14 cellular contexts compared by ENCODE assay signal in genomic region chr3:186991470-186991869, GRCh38.
A peak's percentile ranks its signal among the peaks of the same experiment; 100 is the strongest.
DNase-seq lines count a peak whose midpoint lies in the region; ATAC-seq and TF ChIP-seq lines count a peak whose summit lies in the region.
"Had no signal": no experiment of that assay in that cellular context is flagged by ENCODE, and none has a peak within 500 bp of the region (broad histone marks: within the 10 kb centered on the region; RNA-seq: fewer than 3 reads in every experiment).

No MANE protein-coding gene starts in this region.

- H3K4me3 Mint-ChIP-seq in activated T-helper 17 cell treated with anti-CD3 and anti-CD28 coated beads, Interleukin-2, amount 50 U/mL, for 72 hours = no peak overlapping the region

- H3K9me3 ChIP-seq in right atrium auricular region (no peaks in the 10 kb centered on the region), heart left ventricle (no peaks in the 10 kb centered on the region), upper lobe of right lung (no peaks in the 10 kb centered on the region)
- H3K9me3 ChIP-seq: pancreas, tibial artery had no signal

- intact Hi-C loops in heart left ventricle (cut with DNase I) = no loop called here
- intact Hi-C loops in upper lobe of right lung (cut with DNase I) = no loop called here

- H3K27ac ChIP-seq in right atrium auricular region (peak overlapping the region; percentile 6 to 46), heart left ventricle (peak overlapping the region in 6 of 12 donors; percentile 17 to 59 (median 49)), upper lobe of right lung (peak overlapping the region; percentile 21)
- H3K27ac ChIP-seq: tibial artery had no signal

- H3K27me3 Mint-ChIP-seq in activated T-helper 17 cell treated with anti-CD3 and anti-CD28 coated beads, Interleukin-2, amount 50 U/mL, for 72 hours = no peaks in the 10 kb centered on the region

- TF ChIP-seq CTCF in right atrium auricular region (IDR thresholded peaks at IDR 0.05) (no peak), heart left ventricle (IDR thresholded peaks at IDR 0.05) (no peak), upper lobe of right lung (IDR thresholded peaks at IDR 0.05) (no peak)

- WGBS in heart left ventricle, 4 donors = 93 to 99% (median 97%) methylated on average over 4 of the region's 4 CpGs

- H3K4me1 ChIP-seq in right atrium auricular region = peaks cover 0 to 60% of the 10 kb centered on the region in 2 donors
- H3K4me1 ChIP-seq in heart left ventricle = peaks cover 0 to 52% (median 18%) of the 10 kb centered on the region in 12 donors
- no peaks in the 10 kb centered on the region for H3K4me1 ChIP-seq in upper lobe of right lung

- H3K27ac Mint-ChIP-seq in activated T-helper 17 cell treated with anti-CD3 and anti-CD28 coated beads, Interleukin-2, amount 50 U/mL, for 72 hours = peak overlapping the region; percentile 39

- H3K36me3 ChIP-seq in right atrium auricular region (no peaks in the 10 kb centered on the region), heart left ventricle (peaks cover 0 to 23% (median 0%) of the 10 kb centered on the region in 9 donors), upper lobe of right lung (no peaks in the 10 kb centered on the region)
- H3K36me3 ChIP-seq: pancreas had no signal

- no peaks in the 10 kb centered on the region for H3K27me3 ChIP-seq in right atrium auricular region
- no peaks in the 10 kb centered on the region for H3K27me3 ChIP-seq in heart left ventricle
- H3K27me3 ChIP-seq in upper lobe of right lung = no peaks in the 10 kb centered on the region
- H3K27me3 ChIP-seq: pancreas, tibial artery had no signal

- no peak for DNase-seq in right atrium auricular region (ENCODE audit: low spot score)
- no peak for DNase-seq in heart left ventricle
- peak; percentile 65 for DNase-seq in kidney tubule cell (ENCODE audit: low spot score)
- no peak for DNase-seq in upper lobe of right lung
- DNase-seq in H4 (ENCODE audit: low spot score) = no peak
- DNase-seq in cortex of kidney (lab: John Stamatoyannopoulos, UW) = no peak
- DNase-seq: DMS153; HCEC 1CT; NCI-H2081; pancreas; stimulated activated CD4-positive, alpha-beta T cell treated with anti-CD3 and anti-CD28 coated beads, Interleukin-12 subunit alpha, Interleukin-12 subunit beta, amount 100 ng/mL, for 4 hours; tibial artery had no signal

- TF ChIP-seq POLR2A in heart left ventricle (IDR thresholded peaks at IDR 0.05) = no peak

- peaks cover 42% of the 10 kb centered on the region for H3K4me1 Mint-ChIP-seq in activated T-helper 17 cell treated with anti-CD3 and anti-CD28 coated beads, Interleukin-2, amount 50 U/mL, for 72 hours

- H3K4me3 ChIP-seq in right atrium auricular region (no peak overlapping the region), heart left ventricle (no peak overlapping the region), upper lobe of right lung (no peak overlapping the region)
- H3K4me3 ChIP-seq: pancreas, tibial artery had no signal

- no peaks in the 10 kb centered on the region for H3K9me3 Mint-ChIP-seq in activated T-helper 17 cell treated with anti-CD3 and anti-CD28 coated beads, Interleukin-2, amount 50 U/mL, for 72 hours

- ATAC-seq in heart left ventricle (no peak), upper lobe of right lung (no peak), HG03280 (IDR thresholded peaks at IDR 0.05; ENCODE audit: unreplicated experiment) (no peak)
- no peak for ATAC-seq in activated T-helper 17 cell treated with anti-CD3 and anti-CD28 coated beads, Interleukin-2, amount 50 U/mL, for 72 hours (replicated peaks)

- peaks cover 44% of the 10 kb centered on the region for H3K36me3 Mint-ChIP-seq in activated T-helper 17 cell treated with anti-CD3 and anti-CD28 coated beads, Interleukin-2, amount 50 U/mL, for 72 hours (ENCODE audit: low read depth)
